In genomic region chr6:10612161-10612560, GRCh38 we compare ENCODE assay signal across 24 cellular contexts.
"Had no signal": no experiment of that assay in that cellular context is flagged by ENCODE, and none has a peak within 500 bp of the region (broad histone marks: within the 10 kb centered on the region; RNA-seq: fewer than 3 reads in every experiment).

No MANE protein-coding gene starts in this region.

- H3K27me3 Mint-ChIP-seq: activated CD4-positive, alpha-beta memory T cell treated with anti-CD3 and anti-CD28 coated beads, Interleukin-2, amount 10 ng/mL, durations not matched to agents 7 days and 5 days; activated CD4-positive, alpha-beta T cell treated with anti-CD3 and anti-CD28 coated beads, Interleukin-2, amount 10 ng/mL, durations not matched to agents 7 days and 5 days; activated naive CD4-positive, alpha-beta T cell treated with anti-CD3 and anti-CD28 coated beads, Interleukin-2, amount 10 ng/mL, durations not matched to agents 7 days and 5 days; activated naive CD8-positive, alpha-beta T cell treated with anti-CD3 and anti-CD28 coated beads, Interleukin-2, amount 10 ng/mL, durations not matched to agents 7 days and 5 days; activated T-cell treated with anti-CD3 and anti-CD28 coated beads, Interleukin-2, amount 50 U/mL, for 24 hours; naive B cell; T-helper 17 cell had no signal

- H3K4me1 Mint-ChIP-seq: activated CD4-positive, alpha-beta memory T cell treated with anti-CD3 and anti-CD28 coated beads, Interleukin-2, amount 10 ng/mL, durations not matched to agents 7 days and 5 days; activated CD4-positive, alpha-beta T cell treated with anti-CD3 and anti-CD28 coated beads, Interleukin-2, amount 10 ng/mL, durations not matched to agents 7 days and 5 days; activated naive CD4-positive, alpha-beta T cell treated with anti-CD3 and anti-CD28 coated beads, Interleukin-2, amount 10 ng/mL, durations not matched to agents 7 days and 5 days; T-helper 17 cell had no signal

- H3K27ac ChIP-seq: foreskin keratinocyte, left lung, pancreas, upper lobe of left lung, vagina had no signal

- H3K9me3 ChIP-seq: left lung, pancreas, thoracic aorta, upper lobe of left lung, vagina had no signal

- H3K27me3 ChIP-seq: foreskin keratinocyte, left lung, upper lobe of left lung, vagina had no signal

- H3K4me3 ChIP-seq: left lung, pancreas, thoracic aorta, upper lobe of left lung, vagina had no signal

- ATAC-seq: esophagus mucosa; foreskin keratinocyte; left lung; pancreas; right cardiac atrium; stimulated activated naive CD8-positive, alpha-beta T cell treated with anti-CD3 and anti-CD28 coated beads, Interleukin-15, Interleukin-2, amounts not matched to agents 100 U/mL and 50 U/mL, for 24 hours; T-helper 17 cell had no signal

- H3K4me1 ChIP-seq: foreskin keratinocyte, left lung, vagina had no signal

- H3K36me3 Mint-ChIP-seq: activated naive CD4-positive, alpha-beta T cell treated with anti-CD3 and anti-CD28 coated beads, Interleukin-2, amount 10 ng/mL, durations not matched to agents 7 days and 5 days had no signal

- H3K27ac Mint-ChIP-seq: activated CD4-positive, alpha-beta memory T cell treated with anti-CD3 and anti-CD28 coated beads, Interleukin-2, amount 10 ng/mL, durations not matched to agents 7 days and 5 days; activated CD4-positive, alpha-beta T cell treated with anti-CD3 and anti-CD28 coated beads, Interleukin-2, amount 10 ng/mL, durations not matched to agents 7 days and 5 days; activated naive CD4-positive, alpha-beta T cell treated with anti-CD3 and anti-CD28 coated beads, Interleukin-2, amount 10 ng/mL, durations not matched to agents 7 days and 5 days; activated naive CD8-positive, alpha-beta T cell treated with anti-CD3 and anti-CD28 coated beads, Interleukin-2, amount 10 ng/mL, durations not matched to agents 7 days and 5 days; activated T-cell treated with anti-CD3 and anti-CD28 coated beads, Interleukin-2, amount 50 U/mL, for 24 hours; T-helper 17 cell had no signal

- H3K9me3 Mint-ChIP-seq: activated CD4-positive, alpha-beta memory T cell treated with anti-CD3 and anti-CD28 coated beads, Interleukin-2, amount 10 ng/mL, durations not matched to agents 7 days and 5 days had no signal

- FAIRE-seq: astrocyte, islet of Langerhans had no signal

- DNase-seq: activated CD4-positive, alpha-beta memory T cell treated with anti-CD3 and anti-CD28 coated beads, Interleukin-2, amount 10 ng/mL, durations not matched to agents 7 days and 5 days; activated CD4-positive, alpha-beta T cell treated with anti-CD3 and anti-CD28 coated beads, Interleukin-2, amount 10 ng/mL, durations not matched to agents 7 days and 5 days; activated CD4-positive, CD25-positive, alpha-beta regulatory T cell treated with anti-CD3 and anti-CD28 coated beads, Interleukin-2, amount 50 U/mL, for 72 hours; activated CD8-positive, alpha-beta memory T cell treated with anti-CD3 and anti-CD28 coated beads, Interleukin-2, amount 50 U/mL, for 48 hours; activated gamma-delta T cell; activated naive CD4-positive, alpha-beta T cell treated with anti-CD3 and anti-CD28 coated beads, Interleukin-2, amount 10 ng/mL, durations not matched to agents 7 days and 5 days; activated naive CD8-positive, alpha-beta T cell treated with anti-CD3 and anti-CD28 coated beads, Interleukin-2, amount 10 ng/mL, durations not matched to agents 7 days and 5 days; activated T-cell treated with anti-CD3 and anti-CD28 coated beads, Interleukin-2, amount 50 U/mL, for 24 hours; caudate nucleus; foreskin keratinocyte; left lung; naive B cell; pancreas; right cardiac atrium; stimulated activated CD4-positive, alpha-beta T cell treated with anti-CD3 and anti-CD28 coated beads, Interleukin-4, amount 100 ng/mL, for 1 hour; stimulated activated naive CD8-positive, alpha-beta T cell treated with anti-CD3 and anti-CD28 coated beads, Interleukin-15, Interleukin-2, amounts not matched to agents 100 U/mL and 50 U/mL, for 24 hours; T-helper 17 cell; T1000; upper lobe of left lung had no signal

- H3K4me3 Mint-ChIP-seq: activated CD4-positive, alpha-beta memory T cell treated with anti-CD3 and anti-CD28 coated beads, Interleukin-2, amount 10 ng/mL, durations not matched to agents 7 days and 5 days; activated CD4-positive, alpha-beta T cell treated with anti-CD3 and anti-CD28 coated beads, Interleukin-2, amount 10 ng/mL, durations not matched to agents 7 days and 5 days; activated naive CD4-positive, alpha-beta T cell treated with anti-CD3 and anti-CD28 coated beads, Interleukin-2, amount 10 ng/mL, durations not matched to agents 7 days and 5 days; activated naive CD8-positive, alpha-beta T cell treated with anti-CD3 and anti-CD28 coated beads, Interleukin-2, amount 10 ng/mL, durations not matched to agents 7 days and 5 days; activated T-cell treated with anti-CD3 and anti-CD28 coated beads, Interleukin-2, amount 50 U/mL, for 24 hours; naive B cell; T-helper 17 cell had no signal

- H3K36me3 ChIP-seq: left lung, pancreas, thoracic aorta, upper lobe of left lung, vagina had no signal
